ENCODE assay signal across 11 cellular contexts in genomic region chr9:74172874-74173273, GRCh38.
DNase-seq lines count a peak whose midpoint lies in the region; ATAC-seq and TF ChIP-seq lines count a peak whose summit lies in the region.
"Had no signal": no experiment of that assay in that cellular context is flagged by ENCODE, and none has a peak within 500 bp of the region (broad histone marks: within the 10 kb centered on the region; RNA-seq: fewer than 3 reads in every experiment).

No MANE protein-coding gene starts in this region.

- POLR2A ChIA-PET in SK-N-SH (lab: Yijun Ruan, JAX) (interaction anchor here (0.6 kb wide), 1 partner anchor 195 kb away, joined by 4 read pairs; no protein-coding TSS in a partner anchor), Caco-2 (lab: Charles Lee) (no interaction called here)

- no TSS peak for BruUV-seq in Caco-2 (replicated peaks; lab: Mats Ljungman, UMichigan)

- no peak overlapping the region for H3K4me3 Mint-ChIP-seq in Caco-2 (ENCODE audit: unreplicated experiment)
- H3K4me3 Mint-ChIP-seq: activated CD8-positive, alpha-beta T cell treated with anti-CD3 and anti-CD28 coated beads for 36 hours; naive thymus-derived CD4-positive, alpha-beta T cell had no signal

- H3F3A ChIP-seq in SK-N-SH (replicated peaks; ENCODE audit: insufficient read depth), result no peaks in the 10 kb centered on the region

- WGBS in SK-N-SH (ENCODE audit: low lambda C conversion rate), result 25% methylated on average over 3 of the region's 3 CpGs

- no peaks in the 10 kb centered on the region for H3K9me2 ChIP-seq in SK-N-SH

- no peak overlapping the region for H3K27ac Mint-ChIP-seq in Caco-2 (ENCODE audit: unreplicated experiment)
- H3K27ac Mint-ChIP-seq: activated CD8-positive, alpha-beta T cell treated with anti-CD3 and anti-CD28 coated beads for 36 hours; naive thymus-derived CD4-positive, alpha-beta T cell had no signal

- H2AFZ ChIP-seq in SK-N-SH (ENCODE audit: low read depth), result no peak overlapping the region

- H4K20me1 ChIP-seq in SK-N-SH (ENCODE audit: insufficient read depth), result no peaks in the 10 kb centered on the region

- H3K4me2 ChIP-seq in SK-N-SH, result no peak overlapping the region

- H3K9ac ChIP-seq in SK-N-SH, result no peak overlapping the region

- DNase-seq in GM13976 (ENCODE audit: low spot score), result peak; percentile 26
- DNase-seq in KBM-7, result peak; percentile 59
- no peak for DNase-seq in SK-N-SH
- no peak for DNase-seq in left lobe of liver (ENCODE audit: low spot score)
- DNase-seq in NCI-H1436 (lab: John Stamatoyannopoulos, UW), result no peak
- DNase-seq in Caco-2, result no peak
- DNase-seq: activated CD8-positive, alpha-beta T cell treated with anti-CD3 and anti-CD28 coated beads for 36 hours; naive thymus-derived CD4-positive, alpha-beta T cell had no signal

- no peak overlapping the region for H3K27ac ChIP-seq in SK-N-SH (ENCODE audit: low read depth in 2 of 2, low read length in 1 of 2)
- H3K27ac ChIP-seq: SK-N-MC had no signal

- in situ Hi-C loops in GM13976 (cut with MboI; ENCODE audit: low sequenced_read_pairs, unreplicated experiment), result no loop called here
- in situ Hi-C loops in KBM-7 (cut with MboI; ENCODE audit: low pct_unique_long_range_greater_than_20kb, low sequenced_read_pairs), result no loop called here

- no peaks in the 10 kb centered on the region for H3K27me3 Mint-ChIP-seq in Caco-2 (ENCODE audit: insufficient read depth, unreplicated experiment)
- H3K27me3 Mint-ChIP-seq: activated CD8-positive, alpha-beta T cell treated with anti-CD3 and anti-CD28 coated beads for 36 hours; naive thymus-derived CD4-positive, alpha-beta T cell had no signal

- intact Hi-C loops in Caco-2 (cut with micrococcal nuclease; ENCODE audit: unreplicated experiment), result no loop called here

- no peaks in the 10 kb centered on the region for H3K79me2 ChIP-seq in SK-N-SH (ENCODE audit: insufficient read depth)

- TF ChIP-seq RAD21 in SK-N-SH (IDR thresholded peaks at IDR 0.05; ENCODE audit: low read length), result no peak

- H3K4me1 ChIP-seq in SK-N-SH (ENCODE audit: control insufficient read depth in 1 of 2, insufficient read depth in 2 of 2, low read depth in 1 of 2, low read length in 1 of 2) (no peaks in the 10 kb centered on the region), Caco-2 (no peaks in the 10 kb centered on the region)

- TF ChIP-seq EP300 in SK-N-SH (IDR thresholded peaks at IDR 0.05; ENCODE audit: borderline replicate concordance in 1 of 2, low read depth in 1 of 2, low read length in 1 of 2), result no peak

- H3K4me1 Mint-ChIP-seq in Caco-2 (ENCODE audit: low read depth, unreplicated experiment), result no peaks in the 10 kb centered on the region

- CTCF ChIA-PET in SK-N-SH (lab: Yijun Ruan, JAX), result no interaction called here
- CTCF ChIA-PET in Caco-2 (lab: Charles Lee), result no interaction called here

- no peaks in the 10 kb centered on the region for H3K36me3 Mint-ChIP-seq in Caco-2 (ENCODE audit: insufficient read depth, unreplicated experiment)
- H3K36me3 Mint-ChIP-seq: naive thymus-derived CD4-positive, alpha-beta T cell had no signal

- H3K27me3 ChIP-seq in SK-N-SH (ENCODE audit: insufficient read depth), result no peaks in the 10 kb centered on the region
- H3K27me3 ChIP-seq in Caco-2 (replicated peaks; ENCODE audit: control insufficient read depth, insufficient read depth, low read length), result no peaks in the 10 kb centered on the region

- no peaks in the 10 kb centered on the region for H3K9me3 Mint-ChIP-seq in Caco-2 (ENCODE audit: unreplicated experiment)
- H3K9me3 Mint-ChIP-seq: activated CD8-positive, alpha-beta T cell treated with anti-CD3 and anti-CD28 coated beads for 36 hours had no signal

- peak; percentile 100 for ATAC-seq in GM19455 (IDR thresholded peaks at IDR 0.05; ENCODE audit: unreplicated experiment)
- peak; percentile 99 for ATAC-seq in HG02938 (IDR thresholded peaks at IDR 0.05; ENCODE audit: unreplicated experiment)
- ATAC-seq in left lobe of liver, result no peak
- ATAC-seq: activated CD8-positive, alpha-beta T cell treated with anti-CD3 and anti-CD28 coated beads for 36 hours; naive thymus-derived CD4-positive, alpha-beta T cell had no signal

- H3K4me3 ChIP-seq in SK-N-SH (ENCODE audit: low read depth in 2 of 2, low read length in 1 of 2) (no peak overlapping the region), Caco-2 (ENCODE audit: low read depth, low read length) (no peak overlapping the region)
- H3K4me3 ChIP-seq: SK-N-MC had no signal

- H3K36me3 ChIP-seq in SK-N-SH (replicated peaks in 1 of 2; ENCODE audit: control insufficient read depth in 1 of 2, insufficient read depth in 2 of 2, low read length in 1 of 2) (no peaks in the 10 kb centered on the region), Caco-2 (ENCODE audit: control insufficient read depth, insufficient read depth, low read length) (no peaks in the 10 kb centered on the region)

- H3K9me3 ChIP-seq in SK-N-SH, result no peaks in the 10 kb centered on the region
- no peaks in the 10 kb centered on the region for H3K9me3 ChIP-seq in Caco-2

- TF ChIP-seq CTCF in GM13976 (IDR thresholded peaks at IDR 0.05; ENCODE audit: borderline replicate concordance, control extremely low read depth, extremely low read depth, insufficient read depth, missing control alignments), result no peak
- TF ChIP-seq CTCF in SK-N-SH (IDR thresholded peaks at IDR 0.05), result no peak
- no peak for TF ChIP-seq CTCF in Caco-2 (IDR thresholded peaks at IDR 0.05; ENCODE audit: insufficient read depth in 1 of 2, low read depth in 1 of 2, low read length in 1 of 2, severe bottlenecking in 1 of 2, unreplicated experiment in 1 of 2)

TF ChIP-seq in SK-N-SH, 30 proteins besides CTCF, POLR2A, EP300 and RAD21 (continues in another document):
- TF ChIP-seq, protein P1, sequence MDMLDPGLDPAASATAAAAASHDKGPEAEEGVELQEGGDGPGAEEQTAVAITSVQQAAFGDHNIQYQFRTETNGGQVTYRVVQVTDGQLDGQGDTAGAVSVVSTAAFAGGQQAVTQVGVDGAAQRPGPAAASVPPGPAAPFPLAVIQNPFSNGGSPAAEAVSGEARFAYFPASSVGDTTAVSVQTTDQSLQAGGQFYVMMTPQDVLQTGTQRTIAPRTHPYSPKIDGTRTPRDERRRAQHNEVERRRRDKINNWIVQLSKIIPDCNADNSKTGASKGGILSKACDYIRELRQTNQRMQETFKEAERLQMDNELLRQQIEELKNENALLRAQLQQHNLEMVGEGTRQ (IDR thresholded peaks at IDR 0.05; ENCODE audit: borderline replicate concordance, low read depth, low read length), result no peak
- TF ChIP-seq, protein P2, sequence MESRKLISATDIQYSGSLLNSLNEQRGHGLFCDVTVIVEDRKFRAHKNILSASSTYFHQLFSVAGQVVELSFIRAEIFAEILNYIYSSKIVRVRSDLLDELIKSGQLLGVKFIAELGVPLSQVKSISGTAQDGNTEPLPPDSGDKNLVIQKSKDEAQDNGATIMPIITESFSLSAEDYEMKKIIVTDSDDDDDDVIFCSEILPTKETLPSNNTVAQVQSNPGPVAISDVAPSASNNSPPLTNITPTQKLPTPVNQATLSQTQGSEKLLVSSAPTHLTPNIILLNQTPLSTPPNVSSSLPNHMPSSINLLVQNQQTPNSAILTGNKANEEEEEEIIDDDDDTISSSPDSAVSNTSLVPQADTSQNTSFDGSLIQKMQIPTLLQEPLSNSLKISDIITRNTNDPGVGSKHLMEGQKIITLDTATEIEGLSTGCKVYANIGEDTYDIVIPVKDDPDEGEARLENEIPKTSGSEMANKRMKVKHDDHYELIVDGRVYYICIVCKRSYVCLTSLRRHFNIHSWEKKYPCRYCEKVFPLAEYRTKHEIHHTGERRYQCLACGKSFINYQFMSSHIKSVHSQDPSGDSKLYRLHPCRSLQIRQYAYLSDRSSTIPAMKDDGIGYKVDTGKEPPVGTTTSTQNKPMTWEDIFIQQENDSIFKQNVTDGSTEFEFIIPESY (IDR thresholded peaks at IDR 0.05; ENCODE audit: borderline replicate concordance, low read depth), result no peak
- no peak for TF ChIP-seq REST (IDR thresholded peaks at IDR 0.05; ENCODE audit: low read depth, low read length)
- TF ChIP-seq MAX (IDR thresholded peaks at IDR 0.05; ENCODE audit: low read depth), result no peak
- no peak for TF ChIP-seq JUND (IDR thresholded peaks at IDR 0.05)
- no peak for TF ChIP-seq FOXJ3 (CRISPR knock-in tag; IDR thresholded peaks at IDR 0.05)
- no peak for TF ChIP-seq FOXM1 (IDR thresholded peaks at IDR 0.05; ENCODE audit: low read depth)
- TF ChIP-seq RCOR1 (IDR thresholded peaks at IDR 0.05; ENCODE audit: low read length), result no peak
- TF ChIP-seq RXRA (IDR thresholded peaks at IDR 0.05; ENCODE audit: borderline replicate concordance, low read depth), result no peak
- TF ChIP-seq NFIC (IDR thresholded peaks at IDR 0.05; ENCODE audit: borderline replicate concordance), result no peak

Comparison
In these comparisons a context has a peak if more than half of its experiments do, and no peak if none do; other contexts are left out.
1. DNase-seq: peak in GM13976 (single experiment) and KBM-7 (single experiment); none in SK-N-SH (single experiment), left lobe of liver (single experiment), NCI-H1436 (single experiment) and Caco-2 (0 of 2).